Comparison of ENCODE assay signal across 19 cellular contexts in genomic region chr2:147500819-147501395, GRCh38.
DNase-seq lines count a peak whose midpoint lies in the region; ATAC-seq and TF ChIP-seq lines count a peak whose summit lies in the region.
"Had no signal": no experiment of that assay in that cellular context is flagged by ENCODE, and none has a peak within 500 bp of the region (broad histone marks: within the 10 kb centered on the region; RNA-seq: fewer than 3 reads in every experiment).

No MANE protein-coding gene starts in this region.

- peaks cover 19% of the 10 kb centered on the region for H3K9me3 Mint-ChIP-seq in activated CD4-positive, alpha-beta memory T cell treated with anti-CD3 and anti-CD28 coated beads, Interleukin-2, amount 10 ng/mL, durations not matched to agents 7 days and 5 days
- no peaks in the 10 kb centered on the region for H3K9me3 Mint-ChIP-seq in activated CD4-positive, alpha-beta memory T cell treated with anti-CD3 and anti-CD28 coated beads for 36 hours
- H3K9me3 Mint-ChIP-seq in CD4-positive, CD25-positive, alpha-beta regulatory T cell = peaks cover 0 to 3% (median 0%) of the 10 kb centered on the region in 7 donors
- H3K9me3 Mint-ChIP-seq in T-cell (no peaks in the 10 kb centered on the region), immature natural killer cell (peaks cover 0 to 2% (median 0%) of the 10 kb centered on the region in 6 donors)

- no peaks in the 10 kb centered on the region for H3K9me3 ChIP-seq in CD4-positive, CD25-positive, alpha-beta regulatory T cell (ENCODE audit: control insufficient read depth in 2 of 2, low read length in 2 of 2)
- no peaks in the 10 kb centered on the region for H3K9me3 ChIP-seq in gastrocnemius medialis
- H3K9me3 ChIP-seq: A549 had no signal

- H3K4me1 ChIP-seq in CD4-positive, CD25-positive, alpha-beta regulatory T cell (ENCODE audit: control insufficient read depth, insufficient read depth, low read length, poor library complexity, severe bottlenecking) = peaks cover 16% of the 10 kb centered on the region
- H3K4me1 ChIP-seq in gastrocnemius medialis = no peaks in the 10 kb centered on the region
- H3K4me1 ChIP-seq: A549 had no signal

- no peak overlapping the region for H3K4me3 Mint-ChIP-seq in activated CD4-positive, alpha-beta memory T cell treated with anti-CD3 and anti-CD28 coated beads, Interleukin-2, amount 10 ng/mL, durations not matched to agents 7 days and 5 days
- H3K4me3 Mint-ChIP-seq in activated CD4-positive, alpha-beta memory T cell treated with anti-CD3 and anti-CD28 coated beads for 36 hours = no peak overlapping the region
- no peak overlapping the region for H3K4me3 Mint-ChIP-seq in CD4-positive, CD25-positive, alpha-beta regulatory T cell
- H3K4me3 Mint-ChIP-seq in T-cell = peak overlapping the region in 1 of 3 donors; percentile 54
- peak overlapping the region; percentile 69 to 88 (median 81) for H3K4me3 Mint-ChIP-seq in immature natural killer cell

- no peak overlapping the region for H3K27ac ChIP-seq in CD4-positive, CD25-positive, alpha-beta regulatory T cell (ENCODE audit: insufficient read depth, low read length, poor library complexity, severe bottlenecking)
- H3K27ac ChIP-seq in gastrocnemius medialis = no peak overlapping the region
- H3K27ac ChIP-seq: A549, C4-2B, KMS-11 had no signal

- peaks cover 72% of the 10 kb centered on the region for H3K4me1 Mint-ChIP-seq in activated CD4-positive, alpha-beta memory T cell treated with anti-CD3 and anti-CD28 coated beads, Interleukin-2, amount 10 ng/mL, durations not matched to agents 7 days and 5 days
- peaks cover 43% of the 10 kb centered on the region for H3K4me1 Mint-ChIP-seq in activated CD4-positive, alpha-beta memory T cell treated with anti-CD3 and anti-CD28 coated beads for 36 hours (ENCODE audit: low read depth)
- H3K4me1 Mint-ChIP-seq in CD4-positive, CD25-positive, alpha-beta regulatory T cell = peaks cover 16 to 31% (median 23%) of the 10 kb centered on the region in 4 donors
- peaks cover 33 to 63% (median 45%) of the 10 kb centered on the region in 3 donors for H3K4me1 Mint-ChIP-seq in T-cell
- H3K4me1 Mint-ChIP-seq in immature natural killer cell = peaks cover 72 to 89% of the 10 kb centered on the region in 2 donors

- ATAC-seq in CD4-positive, CD25-positive, alpha-beta regulatory T cell (ENCODE audit: low read depth in 2 of 2) = no peak
- ATAC-seq in T-cell (replicated peaks in 1 of 4) = no peak
- no peak for ATAC-seq in HG02759 (IDR thresholded peaks at IDR 0.05; ENCODE audit: unreplicated experiment)
- no peak for ATAC-seq in gastrocnemius medialis
- ATAC-seq: A549 had no signal

- H3K27me3 ChIP-seq in CD4-positive, CD25-positive, alpha-beta regulatory T cell (ENCODE audit: control insufficient read depth, insufficient read depth, low read length) = no peaks in the 10 kb centered on the region
- no peaks in the 10 kb centered on the region for H3K27me3 ChIP-seq in gastrocnemius medialis

- peak overlapping the region; percentile 98 for H3K27ac Mint-ChIP-seq in activated CD4-positive, alpha-beta memory T cell treated with anti-CD3 and anti-CD28 coated beads, Interleukin-2, amount 10 ng/mL, durations not matched to agents 7 days and 5 days
- H3K27ac Mint-ChIP-seq in activated CD4-positive, alpha-beta memory T cell treated with anti-CD3 and anti-CD28 coated beads for 36 hours = no peak overlapping the region
- peak overlapping the region in 2 of 3 donors; percentile 66 to 78 for H3K27ac Mint-ChIP-seq in CD4-positive, CD25-positive, alpha-beta regulatory T cell
- peak overlapping the region; percentile 65 to 88 for H3K27ac Mint-ChIP-seq in T-cell
- peak overlapping the region in 4 of 6 donors; percentile 37 to 89 (median 82) for H3K27ac Mint-ChIP-seq in immature natural killer cell

- H3K4me3 ChIP-seq in CD4-positive, CD25-positive, alpha-beta regulatory T cell (ENCODE audit: low read depth, low read length) = peak overlapping the region; percentile 63
- no peak overlapping the region for H3K4me3 ChIP-seq in gastrocnemius medialis
- H3K4me3 ChIP-seq: A549 had no signal

- CTCF ChIA-PET in activated CD4-positive, alpha-beta memory T cell treated with anti-CD3 and anti-CD28 coated beads, Interleukin-2, amount 10 ng/mL, durations not matched to agents 7 days and 5 days (lab: Charles Lee) = interaction anchor here (1.5 kb wide), 1 partner anchor 204 kb away, joined by 3 read pairs; no protein-coding TSS in a partner anchor
- CTCF ChIA-PET in activated CD4-positive, alpha-beta memory T cell treated with anti-CD3 and anti-CD28 coated beads for 36 hours (lab: Charles Lee) = interaction anchor here (0.7 kb wide), 1 partner anchor 843 kb away, joined by 3 read pairs; no protein-coding TSS in a partner anchor
- CTCF ChIA-PET in T-cell (lab: Charles Lee) = no interaction called here

- no peaks in the 10 kb centered on the region for H3K27me3 Mint-ChIP-seq in activated CD4-positive, alpha-beta memory T cell treated with anti-CD3 and anti-CD28 coated beads, Interleukin-2, amount 10 ng/mL, durations not matched to agents 7 days and 5 days
- no peaks in the 10 kb centered on the region for H3K27me3 Mint-ChIP-seq in activated CD4-positive, alpha-beta memory T cell treated with anti-CD3 and anti-CD28 coated beads for 36 hours
- peaks cover 4% of the 10 kb centered on the region for H3K27me3 Mint-ChIP-seq in CD4-positive, CD25-positive, alpha-beta regulatory T cell
- H3K27me3 Mint-ChIP-seq in T-cell (no peaks in the 10 kb centered on the region), immature natural killer cell (ENCODE audit: low read depth in 3 of 3) (peaks cover 0 to 3% (median 2%) of the 10 kb centered on the region in 3 donors)

- intact Hi-C loops in activated CD4-positive, alpha-beta memory T cell treated with anti-CD3 and anti-CD28 coated beads for 36 hours (cut with micrococcal nuclease) = loop anchor here (5.0 kb wide), 1 partner anchor 346 kb away; the partner anchor contains the start of gene ACVR2A
- intact Hi-C loops in gastrocnemius medialis (cut with DNase I; ENCODE audit: low total_unique reads) = loop anchor here (1.0 kb wide), 1 partner anchor 24 kb away; no protein-coding TSS in a partner anchor

- no peak for TF ChIP-seq POLR2A in gastrocnemius medialis (IDR thresholded peaks at IDR 0.05)

- POLR2A ChIA-PET in activated CD4-positive, alpha-beta memory T cell treated with anti-CD3 and anti-CD28 coated beads, Interleukin-2, amount 10 ng/mL, durations not matched to agents 7 days and 5 days (lab: Charles Lee) = interaction anchor here (0.6 to 2.9 kb wide), 12 partner anchors 10 to 409 kb away, joined by 3 to 17 read pairs (median 4); partner anchors contain the start of gene ACVR2A
- POLR2A ChIA-PET in activated CD4-positive, alpha-beta memory T cell treated with anti-CD3 and anti-CD28 coated beads for 36 hours (lab: Charles Lee) = no interaction called here
- POLR2A ChIA-PET in T-cell (lab: Charles Lee) = interaction anchor here in 1 of 2 donors (0.5 kb wide), 1 partner anchor 11 kb away, joined by 4 read pairs; no protein-coding TSS in a partner anchor

- DNase-seq in activated CD4-positive, alpha-beta memory T cell treated with anti-CD3 and anti-CD28 coated beads, Interleukin-2, amount 10 ng/mL, durations not matched to agents 7 days and 5 days = no peak
- no peak for DNase-seq in activated CD4-positive, alpha-beta memory T cell treated with anti-CD3 and anti-CD28 coated beads for 36 hours
- no peak for DNase-seq in CD4-positive, CD25-positive, alpha-beta regulatory T cell
- no peak for DNase-seq in T-cell
- DNase-seq in immature natural killer cell = no peak
- DNase-seq in gastrocnemius medialis = no peak
- no peak for DNase-seq in 8988T
- DNase-seq: Calu3, DMS79, H7, NCI-H1048, NCI-H1436 treated with DMSO at 0.1 percent for 48 hours, NCI-H2081, NCI-H510A, Right ventricle myocardium superior had no signal

- no peaks in the 10 kb centered on the region for H3K36me3 ChIP-seq in CD4-positive, CD25-positive, alpha-beta regulatory T cell (ENCODE audit: control insufficient read depth, insufficient read depth, low read length)
- no peaks in the 10 kb centered on the region for H3K36me3 ChIP-seq in gastrocnemius medialis

- peaks cover 37% of the 10 kb centered on the region for H3K36me3 Mint-ChIP-seq in activated CD4-positive, alpha-beta memory T cell treated with anti-CD3 and anti-CD28 coated beads, Interleukin-2, amount 10 ng/mL, durations not matched to agents 7 days and 5 days (ENCODE audit: low read depth)
- no peaks in the 10 kb centered on the region for H3K36me3 Mint-ChIP-seq in activated CD4-positive, alpha-beta memory T cell treated with anti-CD3 and anti-CD28 coated beads for 36 hours
- H3K36me3 Mint-ChIP-seq in CD4-positive, CD25-positive, alpha-beta regulatory T cell = no peaks in the 10 kb centered on the region
- H3K36me3 Mint-ChIP-seq in T-cell (no peaks in the 10 kb centered on the region), immature natural killer cell (peaks cover 0 to 4% (median 0%) of the 10 kb centered on the region in 3 donors)

- no peak for TF ChIP-seq CTCF in gastrocnemius medialis (IDR thresholded peaks at IDR 0.05 in 4 of 5, conservative IDR thresholded peaks at IDR 0.05 in 1 of 5)

- in situ Hi-C loops in gastrocnemius medialis (cut with MboI; ENCODE audit: low sequenced_read_pairs in 4 of 4) = no loop called here

Comparison
In these comparisons a context has a peak if more than half of its experiments do, and no peak if none do; other contexts are left out.
1. H3K4me3 Mint-ChIP-seq: peak in immature natural killer cell (5 of 5); none in activated CD4-positive, alpha-beta memory T cell treated with anti-CD3 and anti-CD28 coated beads, Interleukin-2, amount 10 ng/mL, durations not matched to agents 7 days and 5 days (single experiment), activated CD4-positive, alpha-beta memory T cell treated with anti-CD3 and anti-CD28 coated beads for 36 hours (single experiment) and CD4-positive, CD25-positive, alpha-beta regulatory T cell (0 of 4).
2. CTCF ChIA-PET loops: an anchor here in activated CD4-positive, alpha-beta memory T cell treated with anti-CD3 and anti-CD28 coated beads, Interleukin-2, amount 10 ng/mL, durations not matched to agents 7 days and 5 days (1.5 kb wide) and activated CD4-positive, alpha-beta memory T cell treated with anti-CD3 and anti-CD28 coated beads for 36 hours (0.7 kb wide); none called in T-cell.